In the genomic region with DNA sequence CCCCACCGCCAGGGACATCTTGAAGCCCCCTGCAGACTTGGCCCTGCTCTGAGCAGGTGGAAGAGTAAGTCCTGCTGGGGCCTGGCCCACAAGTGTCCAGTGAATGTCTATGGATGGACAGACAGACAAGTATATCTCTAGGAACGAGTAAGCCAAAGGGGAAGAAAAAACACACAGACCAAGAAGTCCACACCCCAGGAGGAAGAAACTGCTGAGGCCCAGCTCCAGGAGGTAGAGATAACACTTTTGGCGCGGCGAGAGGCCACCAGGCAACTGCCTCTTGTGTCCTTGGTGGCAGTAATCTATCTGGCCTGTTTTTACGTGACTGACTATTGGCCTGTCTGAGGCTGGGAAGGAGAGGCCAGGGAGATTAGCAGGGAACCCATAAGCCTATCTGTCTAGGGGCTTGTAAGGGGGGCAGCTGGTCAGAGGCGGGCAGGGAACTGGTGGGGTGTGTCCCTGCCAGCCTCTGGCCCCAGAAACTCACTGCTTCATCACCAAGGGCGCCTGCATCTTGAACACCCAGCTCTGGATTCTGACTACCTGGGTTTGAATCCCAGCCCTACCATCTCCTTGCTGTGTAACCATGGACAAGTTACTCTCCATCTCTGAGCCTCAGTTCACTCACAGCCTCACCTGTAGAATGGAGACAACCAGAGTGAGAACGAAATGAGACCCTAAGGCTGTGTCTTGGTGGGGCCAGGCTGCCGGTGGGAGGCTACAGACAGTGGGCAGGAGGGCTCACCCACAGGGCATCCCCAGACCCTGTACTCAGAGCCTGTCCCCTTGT, we compare ENCODE assay signal across 25 cellular contexts. TPM values are rescaled to one million over a fixed set of nuclear protein-coding genes. Genes with fewer than 3 reads are reported as not detected.
"Had no signal": no experiment of that assay in that cellular context is flagged by ENCODE, and none has a peak within 500 bp of the region (broad histone marks: within the 10 kb centered on the region; RNA-seq: fewer than 3 reads in every experiment).

No MANE protein-coding gene starts in this region.

- ATAC-seq: activated CD4-positive, CD25-positive, alpha-beta regulatory T cell treated with anti-CD3 and anti-CD28 coated beads, Interleukin-2, amount 50 U/mL, for 24 hours; activated CD8-positive, alpha-beta T cell treated with anti-CD3 and anti-CD28 coated beads, Interleukin-2, amount 10 ng/mL, durations not matched to agents 7 days and 5 days; mucosa of descending colon; stimulated activated naive B cell treated with anti-CD40 and anti-IgM and Interleukin-4, amounts not matched to agents 10 μg/mL and 1 μg/mL and 100 μg/mL, for 72 hours; T-cell had no signal

- H3K4me3 ChIP-seq: colonic mucosa, mucosa of descending colon, neural progenitor cell, ovary, spleen, transverse colon had no signal

- H3K27ac Mint-ChIP-seq: activated CD4-positive, alpha-beta T cell treated with anti-CD3 and anti-CD28 coated beads, Interleukin-2, amount 10 ng/mL, durations not matched to agents 7 days and 5 days; activated CD8-positive, alpha-beta T cell treated with anti-CD3 and anti-CD28 coated beads, Interleukin-2, amount 10 ng/mL, durations not matched to agents 7 days and 5 days; activated T-cell treated with anti-CD3 and anti-CD28 coated beads, Interleukin-2, amount 50 U/mL, for 24 hours; activated T-helper 2 cell treated with anti-CD3 and anti-CD28 coated beads, Interferon-gamma antibody, Interleukin-2, Interleukin-4, amounts not matched to agents 10 μg/mL and 5 μg/mL and 100 μg/mL, durations not matched to agents 14 hours and 24 hours and 36 hours; brain; memory B cell; stimulated activated naive B cell treated with anti-CD40 and anti-IgM and Interleukin-4, amounts not matched to agents 10 μg/mL and 1 μg/mL and 100 μg/mL, for 72 hours; T-cell had no signal

- H3K36me3 ChIP-seq: colonic mucosa, neural progenitor cell, ovary, spleen, transverse colon had no signal

- H3K4me3 Mint-ChIP-seq: activated CD4-positive, alpha-beta T cell treated with anti-CD3 and anti-CD28 coated beads, Interleukin-2, amount 10 ng/mL, durations not matched to agents 7 days and 5 days; activated CD8-positive, alpha-beta T cell treated with anti-CD3 and anti-CD28 coated beads, Interleukin-2, amount 10 ng/mL, durations not matched to agents 7 days and 5 days; activated T-cell treated with anti-CD3 and anti-CD28 coated beads, Interleukin-2, amount 50 U/mL, for 24 hours; brain; central memory CD8-positive, alpha-beta T cell; immature natural killer cell; memory B cell; naive B cell; neural progenitor cell; stimulated activated naive B cell treated with anti-CD40 and anti-IgM and Interleukin-4, amounts not matched to agents 10 μg/mL and 1 μg/mL and 100 μg/mL, for 72 hours; T-cell had no signal

- H3K4me1 Mint-ChIP-seq: central memory CD8-positive, alpha-beta T cell; immature natural killer cell; memory B cell; naive B cell; stimulated activated naive B cell treated with anti-CD40 and anti-IgM and Interleukin-4, amounts not matched to agents 10 μg/mL and 1 μg/mL and 100 μg/mL, for 72 hours; T-cell had no signal

- H3K4me1 ChIP-seq: colonic mucosa, neural progenitor cell, transverse colon had no signal

- H3K27ac ChIP-seq: colonic mucosa, neural progenitor cell, ovary, spleen, transverse colon had no signal

- H3K9me3 Mint-ChIP-seq: activated CD4-positive, alpha-beta T cell treated with anti-CD3 and anti-CD28 coated beads, Interleukin-2, amount 10 ng/mL, durations not matched to agents 7 days and 5 days; activated T-cell treated with anti-CD3 and anti-CD28 coated beads, Interleukin-2, amount 50 U/mL, for 24 hours; activated T-helper 2 cell treated with anti-CD3 and anti-CD28 coated beads, Interferon-gamma antibody, Interleukin-2, Interleukin-4, amounts not matched to agents 10 μg/mL and 5 μg/mL and 100 μg/mL, durations not matched to agents 14 hours and 24 hours and 36 hours; brain; central memory CD8-positive, alpha-beta T cell; immature natural killer cell; memory B cell; naive B cell; neural progenitor cell; stimulated activated naive B cell treated with anti-CD40 and anti-IgM and Interleukin-4, amounts not matched to agents 10 μg/mL and 1 μg/mL and 100 μg/mL, for 72 hours; T-cell had no signal

- H3K27me3 ChIP-seq: colonic mucosa, neural progenitor cell, ovary, spleen, transverse colon had no signal

- H3K36me3 Mint-ChIP-seq: brain; immature natural killer cell; memory B cell; naive B cell; neural progenitor cell; stimulated activated naive B cell treated with anti-CD40 and anti-IgM and Interleukin-4, amounts not matched to agents 10 μg/mL and 1 μg/mL and 100 μg/mL, for 72 hours; T-cell had no signal

- DNase-seq: activated CD4-positive, alpha-beta T cell treated with anti-CD3 and anti-CD28 coated beads, Interleukin-2, amount 10 ng/mL, durations not matched to agents 7 days and 5 days; activated CD8-positive, alpha-beta T cell treated with anti-CD3 and anti-CD28 coated beads, Interleukin-2, amount 10 ng/mL, durations not matched to agents 7 days and 5 days; activated naive CD4-positive, alpha-beta T cell treated with Interleukin-2 at 50 U/mL for 16 hours; activated T-cell treated with anti-CD3 and anti-CD28 coated beads, Interleukin-2, amount 50 U/mL, for 24 hours; anterior cingulate cortex; colonic mucosa; immature natural killer cell; kidney glomerular epithelial cell; mucosa of descending colon; naive B cell; ovary; spleen; stimulated activated naive B cell treated with anti-CD40 and anti-IgM and Interleukin-4, amounts not matched to agents 10 μg/mL and 1 μg/mL and 100 μg/mL, for 72 hours; T-cell; transverse colon had no signal

- H3K9me3 ChIP-seq: colonic mucosa, mucosa of descending colon, ovary, spleen, transverse colon had no signal

- FAIRE-seq: endometrium, frontal cortex had no signal

- H3K27me3 Mint-ChIP-seq: activated CD4-positive, alpha-beta T cell treated with anti-CD3 and anti-CD28 coated beads, Interleukin-2, amount 10 ng/mL, durations not matched to agents 7 days and 5 days; activated T-cell treated with anti-CD3 and anti-CD28 coated beads, Interleukin-2, amount 50 U/mL, for 24 hours; central memory CD8-positive, alpha-beta T cell; memory B cell; naive B cell; stimulated activated naive B cell treated with anti-CD40 and anti-IgM and Interleukin-4, amounts not matched to agents 10 μg/mL and 1 μg/mL and 100 μg/mL, for 72 hours; T-cell had no signal

RNA-seq across cellular contexts. Expression of a gene that starts 31.3 kb away (rescaled TPM):
- total RNA-seq: colonic mucosa, pulmonary artery endothelial cell had no signal
- polyA plus RNA-seq: liver had no signal
